8 cellular contexts compared by ENCODE assay signal in the genomic region with DNA sequence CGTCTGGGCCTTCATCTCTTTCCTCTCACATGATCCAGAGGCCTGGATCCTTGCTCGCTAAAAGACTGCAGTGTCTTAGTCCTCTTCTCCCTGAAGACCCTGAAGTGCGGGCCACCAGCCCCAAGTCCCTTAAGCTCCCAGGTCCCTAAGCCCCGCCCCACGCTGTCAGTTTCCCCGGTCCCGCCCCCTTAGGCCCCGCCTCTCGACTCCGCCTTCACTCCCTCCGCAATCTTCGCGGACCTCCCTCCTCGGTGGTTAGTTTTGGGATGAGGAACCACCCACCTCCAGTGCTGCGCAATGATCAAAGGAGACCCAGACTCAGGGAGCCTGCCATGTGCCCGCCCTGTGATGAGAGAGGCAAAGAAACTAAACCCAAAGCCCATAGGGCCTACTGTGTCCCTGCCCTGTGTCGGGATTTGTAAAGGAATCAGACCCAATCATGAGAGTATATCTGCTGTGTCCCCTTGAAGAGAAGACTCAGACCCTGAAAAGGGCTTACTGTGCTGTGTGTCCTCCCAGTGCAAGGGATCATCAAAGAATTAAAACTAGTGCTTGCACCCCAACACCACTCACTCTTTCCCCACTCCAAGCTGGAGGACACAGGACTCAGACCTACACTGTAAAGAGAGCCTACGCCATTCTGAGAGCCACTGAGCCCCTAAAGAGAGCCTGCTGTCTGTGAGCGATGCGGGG. TPM values are rescaled to one million over a fixed set of nuclear protein-coding genes. Genes with fewer than 3 reads are reported as not detected.
DNase-seq lines count a peak whose midpoint lies in the region; ATAC-seq and TF ChIP-seq lines count a peak whose summit lies in the region.

No MANE protein-coding gene starts in this region.

- DNase-seq in GM13976 (ENCODE audit: low spot score) = peak; percentile 76
- peak; percentile 97 for DNase-seq in NCI-H2227 treated with DMSO at 0.1 percent for 48 hours (lab: John Stamatoyannopoulos, UW)
- peak; percentile 93 for DNase-seq in activated CD4-positive, alpha-beta T cell treated with anti-CD3 and anti-CD28 coated beads for 48 hours
- DNase-seq in lower lobe of right lung = peak; percentile 88
- peak; percentile 65 to 73 (median 70) for DNase-seq in stimulated activated CD4-positive, alpha-beta T cell treated with anti-CD3 and anti-CD28 coated beads, TNF-alpha, amount 100 ng/mL, for 4 hours (ENCODE audit: low read depth in 3 of 3)
- no peak for DNase-seq in GOT3 (lab: John Stamatoyannopoulos, UW)

- TF ChIP-seq CTCF in GM13976 (IDR thresholded peaks at IDR 0.05; ENCODE audit: borderline replicate concordance, control extremely low read depth, extremely low read depth, insufficient read depth, missing control alignments) (no peak), lower lobe of right lung (IDR thresholded peaks at IDR 0.05) (no peak)

- peak overlapping the region; percentile 76 for H3K27ac Mint-ChIP-seq in dendritic cell treated with granulocyte-macrophage colony-stimulating factor and Interleukin-4, amounts not matched to agents 40 ng/mL and 50 ng/mL, for 4 days

- H3K27ac ChIP-seq in lower lobe of right lung = peak overlapping the region; percentile 84

- intact Hi-C loops in dendritic cell treated with granulocyte-macrophage colony-stimulating factor and Interleukin-4, amounts not matched to agents 40 ng/mL and 50 ng/mL, for 4 days (cut with micrococcal nuclease) = loop anchor here (10.0 kb wide), 1 partner anchor 100 kb away; a partner anchor contains a TSS
- intact Hi-C loops in lower lobe of right lung (cut with DNase I) = no loop called here

- H3K4me1 ChIP-seq in lower lobe of right lung = peaks cover 43% of the 10 kb centered on the region

- no peaks in the 10 kb centered on the region for H3K9me3 Mint-ChIP-seq in dendritic cell treated with granulocyte-macrophage colony-stimulating factor and Interleukin-4, amounts not matched to agents 40 ng/mL and 50 ng/mL, for 4 days

- H3K36me3 Mint-ChIP-seq in dendritic cell treated with granulocyte-macrophage colony-stimulating factor and Interleukin-4, amounts not matched to agents 40 ng/mL and 50 ng/mL, for 4 days (ENCODE audit: low read depth) = peaks cover 14% of the 10 kb centered on the region

- ATAC-seq in lower lobe of right lung = peak; percentile 20 to 40
- no peak for ATAC-seq in GM19023 (IDR thresholded peaks at IDR 0.05; ENCODE audit: unreplicated experiment)

- no peaks in the 10 kb centered on the region for H3K27me3 ChIP-seq in lower lobe of right lung (ENCODE audit: low read depth)

- H3K9me3 ChIP-seq in lower lobe of right lung = no peaks in the 10 kb centered on the region

- peak overlapping the region; percentile 82 for H3K4me3 Mint-ChIP-seq in dendritic cell treated with granulocyte-macrophage colony-stimulating factor and Interleukin-4, amounts not matched to agents 40 ng/mL and 50 ng/mL, for 4 days

- peaks cover 4% of the 10 kb centered on the region for H3K36me3 ChIP-seq in lower lobe of right lung

- H3K4me1 Mint-ChIP-seq in dendritic cell treated with granulocyte-macrophage colony-stimulating factor and Interleukin-4, amounts not matched to agents 40 ng/mL and 50 ng/mL, for 4 days (ENCODE audit: low read depth) = peaks cover 55% of the 10 kb centered on the region

- H3K4me3 ChIP-seq in lower lobe of right lung = peak overlapping the region; percentile 85

- H3K27me3 Mint-ChIP-seq in dendritic cell treated with granulocyte-macrophage colony-stimulating factor and Interleukin-4, amounts not matched to agents 40 ng/mL and 50 ng/mL, for 4 days = no peaks in the 10 kb centered on the region

- in situ Hi-C loops in GM13976 (cut with MboI; ENCODE audit: low sequenced_read_pairs, unreplicated experiment) = no loop called here

RNA-seq across cellular contexts. Expression of a gene that starts 3.0 kb away (rescaled TPM):
- total RNA-seq in lower lobe of right lung = 267 TPM

RNA-seq across cellular contexts. Expression of a gene that starts 3.6 kb away (rescaled TPM):
- total RNA-seq in lower lobe of right lung = 1.1 TPM

RNA-seq across cellular contexts. Expression of a gene that starts 16.3 kb away (rescaled TPM):
- 56.1 TPM for total RNA-seq in lower lobe of right lung

RNA-seq across cellular contexts. Expression of a gene that starts 21.2 kb away (rescaled TPM):
- not detected for total RNA-seq in lower lobe of right lung

RNA-seq across cellular contexts. Expression of a gene that starts 32.6 kb away (rescaled TPM):
- total RNA-seq in lower lobe of right lung = 9.1 TPM
